ENCODE assay signal across 1 cellular context in the genomic region with DNA sequence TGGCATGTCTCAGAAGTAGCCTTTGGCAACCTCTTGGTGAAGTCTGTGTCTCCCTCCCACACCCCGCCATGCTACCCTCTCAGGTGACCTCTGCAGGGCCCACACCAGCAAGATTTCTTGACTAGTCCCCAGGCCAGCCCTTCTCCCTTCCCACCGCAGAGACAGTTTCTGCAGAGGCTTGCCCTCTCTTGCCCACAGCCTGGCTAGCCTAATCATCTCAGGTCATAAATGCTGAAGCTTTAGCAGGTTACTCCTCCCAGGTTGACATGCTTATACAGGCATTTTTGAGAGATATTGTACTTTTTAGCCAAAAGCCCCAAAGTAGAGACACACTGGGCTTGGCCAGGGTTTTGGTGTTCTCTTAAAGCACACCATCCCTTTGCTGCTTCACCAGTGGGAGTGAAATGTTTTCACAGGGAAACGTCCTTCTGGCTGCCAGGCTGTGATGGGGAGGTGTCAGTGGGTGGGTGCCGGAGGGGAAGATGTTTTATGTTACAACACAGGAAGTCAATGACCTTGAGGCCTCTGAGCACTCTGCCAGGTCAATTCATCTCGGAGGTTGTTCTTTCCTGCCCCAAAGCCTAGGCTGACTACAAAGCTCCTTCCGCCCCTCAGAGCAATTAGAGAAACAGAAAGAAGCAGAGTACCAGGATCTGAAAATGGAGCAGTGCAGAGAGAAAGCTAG.
TF ChIP-seq lines count a peak whose summit lies in the region.

No MANE protein-coding gene starts in this region.

TF ChIP-seq in K562, 482 proteins besides CTCF, POLR2A, EP300 and RAD21 (continued from another document):
- TF ChIP-seq ZBTB40 (IDR thresholded peaks at IDR 0.05) (peak; percentile 82), ZBTB40 (CRISPR knock-in tag; IDR thresholded peaks at IDR 0.05) (no peak), PML (IDR thresholded peaks at IDR 0.05; ENCODE audit: low read length) (no peak), TOE1 (IDR thresholded peaks at IDR 0.05; ENCODE audit: borderline replicate concordance) (no peak), TOE1 (CRISPR knock-in tag; IDR thresholded peaks at IDR 0.05; ENCODE audit: borderline replicate concordance, low read depth) (no peak), ZNF274 (IDR thresholded peaks at IDR 0.05; ENCODE audit: borderline replicate concordance, low read depth, low read length) (no peak), ESRRA (IDR thresholded peaks at IDR 0.05; ENCODE audit: borderline replicate concordance, low read depth) (peak; percentile 35; the same call in 1 of the 2 replicates), ZNF551 (CRISPR knock-in tag; IDR thresholded peaks at IDR 0.05) (no peak), CBFA2T2 (conservative IDR thresholded peaks at IDR 0.05) (no peak), ZNF699 (CRISPR knock-in tag; IDR thresholded peaks at IDR 0.05; ENCODE audit: insufficient replicate concordance) (no peak), TCF15 (CRISPR knock-in tag; IDR thresholded peaks at IDR 0.05) (no peak), DLX4 (CRISPR knock-in tag; IDR thresholded peaks at IDR 0.05) (no peak), ZNF134 (CRISPR knock-in tag; conservative IDR thresholded peaks at IDR 0.05) (no peak)
